8 cellular contexts compared by ENCODE assay signal in the genomic region with DNA sequence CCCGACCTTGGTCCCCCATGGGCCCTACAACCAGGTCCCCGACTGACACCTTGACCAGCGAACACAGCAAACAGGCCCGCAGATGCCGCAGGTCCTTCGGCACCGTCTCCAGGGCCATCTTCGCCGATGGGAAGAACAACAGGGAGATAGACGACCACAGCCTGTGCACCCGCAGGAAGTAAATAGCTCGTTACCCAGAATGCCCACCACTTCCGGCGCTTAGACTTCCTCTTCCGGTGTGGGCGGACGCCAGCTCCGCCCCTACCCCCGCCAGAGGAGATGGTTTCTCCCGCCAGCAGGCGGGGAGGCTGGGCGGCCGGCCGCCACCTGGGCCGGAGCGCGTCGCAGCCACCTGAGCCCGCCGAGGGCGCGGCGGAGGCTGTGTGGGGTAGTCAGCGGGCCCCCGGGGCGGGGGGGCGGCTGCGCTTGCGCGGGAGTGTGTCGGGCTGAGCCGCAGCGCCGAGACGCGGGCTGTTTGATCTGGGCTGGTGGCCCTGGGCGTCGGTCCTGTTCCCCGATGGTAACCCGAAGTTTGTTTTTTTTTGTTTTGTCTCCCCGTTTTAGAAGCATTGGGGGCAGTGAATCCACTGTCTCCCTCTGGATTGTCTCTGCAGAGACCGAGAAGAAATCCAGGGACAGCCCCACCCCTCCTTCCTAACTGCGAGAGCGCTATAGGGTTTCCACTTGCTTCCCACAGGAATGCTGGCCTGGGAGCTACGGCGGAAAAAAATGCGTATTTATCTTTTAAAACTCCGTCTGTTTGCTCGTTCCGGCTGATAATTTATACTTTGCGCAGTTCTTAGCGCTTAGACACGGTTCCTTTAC. TPM values are rescaled to one million over a fixed set of nuclear protein-coding genes. Genes with fewer than 3 reads are reported as not detected.
A peak's percentile ranks its signal among the peaks of the same experiment; 100 is the strongest.
DNase-seq lines count a peak whose midpoint lies in the region; ATAC-seq and TF ChIP-seq lines count a peak whose summit lies in the region.

A gene (minus strand): TSS at position 184 of the 825 bp plus-strand sequence. CDS start 66 bp downstream, at position 118.

- H3K4me1 ChIP-seq in GM23338 (ENCODE audit: insufficient read depth) (peaks cover 11% of the 10 kb centered on the region), Karpas-422 (ENCODE audit: low read length) (peaks cover 22% of the 10 kb centered on the region)
- peaks cover 16 to 31% of the 10 kb centered on the region in 2 donors for H3K4me1 ChIP-seq in naive thymus-derived CD4-positive, alpha-beta T cell (ENCODE audit: control insufficient read depth in 2 of 2, insufficient read depth in 2 of 2, low read length in 2 of 2)

- H3K79me2 ChIP-seq in GM23338 (replicated peaks; ENCODE audit: insufficient read depth) (peaks cover 16% of the 10 kb centered on the region), Karpas-422 (ENCODE audit: low read length) (peaks cover 40% of the 10 kb centered on the region)

- H3F3A ChIP-seq in GM23338 (replicated peaks; ENCODE audit: low read depth), result 0 out of 2 replicates have a peak, but pooled peaks cover 4% of the 10 kb centered on the region

- H3K9me3 ChIP-seq in Karpas-422 (ENCODE audit: low read length), result no peaks in the 10 kb centered on the region
- no peaks in the 10 kb centered on the region for H3K9me3 ChIP-seq in naive thymus-derived CD4-positive, alpha-beta T cell (ENCODE audit: control insufficient read depth in 2 of 3, low read length in 3 of 3)

- peaks cover 10% of the 10 kb centered on the region for H3K4me1 Mint-ChIP-seq in GM23338
- peaks cover 26% of the 10 kb centered on the region for H3K4me1 Mint-ChIP-seq in activated T-helper 17 cell treated with anti-CD3 and anti-CD28 coated beads, Interleukin-2, amount 50 U/mL, for 72 hours
- peaks cover 38 to 73% (median 66%) of the 10 kb centered on the region in 7 donors for H3K4me1 Mint-ChIP-seq in naive thymus-derived CD4-positive, alpha-beta T cell
- peaks cover 26 to 52% of the 10 kb centered on the region in 2 donors for H3K4me1 Mint-ChIP-seq in stimulated activated naive B cell treated with anti-CD40 and anti-IgM and Interleukin-4, amounts not matched to agents 10 μg/mL and 1 μg/mL and 100 μg/mL, for 72 hours

- CTCF ChIA-PET in naive thymus-derived CD4-positive, alpha-beta T cell (lab: Charles Lee), result interaction anchor here (0.6 to 3.0 kb wide), 14 partner anchors 8 to 653 kb away, joined by 3 to 24 read pairs (median 4); a partner anchor contains a TSS

- peaks cover 10% of the 10 kb centered on the region for H3K27me3 Mint-ChIP-seq in GM23338 (ENCODE audit: insufficient read depth, low read depth, poor library complexity)
- no peaks in the 10 kb centered on the region for H3K27me3 Mint-ChIP-seq in activated T-helper 17 cell treated with anti-CD3 and anti-CD28 coated beads, Interleukin-2, amount 50 U/mL, for 72 hours
- no peaks in the 10 kb centered on the region for H3K27me3 Mint-ChIP-seq in naive thymus-derived CD4-positive, alpha-beta T cell
- H3K27me3 Mint-ChIP-seq in stimulated activated naive B cell treated with anti-CD40 and anti-IgM and Interleukin-4, amounts not matched to agents 10 μg/mL and 1 μg/mL and 100 μg/mL, for 72 hours, result no peaks in the 10 kb centered on the region

- H3K27me3 ChIP-seq in GM23338 (ENCODE audit: insufficient read depth) (no peaks in the 10 kb centered on the region), Karpas-422 (ENCODE audit: low read length) (no peaks in the 10 kb centered on the region)
- no peaks in the 10 kb centered on the region for H3K27me3 ChIP-seq in naive thymus-derived CD4-positive, alpha-beta T cell (ENCODE audit: control insufficient read depth in 2 of 2, insufficient read depth in 2 of 2, low read length in 2 of 2)

- H3K4me3 ChIP-seq in GM23338 (peak within 1 kb of the TSS; percentile 100), Karpas-422 (ENCODE audit: low read length) (peak within 1 kb of the TSS; percentile 97)
- H3K4me3 ChIP-seq in naive thymus-derived CD4-positive, alpha-beta T cell (ENCODE audit: low read length), result peak within 1 kb of the TSS; percentile 95

- H3K27ac Mint-ChIP-seq in GM23338, result peak within 1 kb of the TSS; percentile 99
- H3K27ac Mint-ChIP-seq in activated T-helper 17 cell treated with anti-CD3 and anti-CD28 coated beads, Interleukin-2, amount 50 U/mL, for 72 hours, result peak within 1 kb of the TSS; percentile 96
- H3K27ac Mint-ChIP-seq in naive thymus-derived CD4-positive, alpha-beta T cell, result peak within 1 kb of the TSS; percentile 93 to 99 (median 98)
- peak within 1 kb of the TSS; percentile 98 for H3K27ac Mint-ChIP-seq in stimulated activated naive B cell treated with anti-CD40 and anti-IgM and Interleukin-4, amounts not matched to agents 10 μg/mL and 1 μg/mL and 100 μg/mL, for 72 hours

- POLR2A ChIA-PET in naive thymus-derived CD4-positive, alpha-beta T cell (lab: Charles Lee), result interaction anchor here (1.0 to 16.4 kb wide), 20 partner anchors 10 to 279 kb away, joined by 3 to 521 read pairs (median 6); a partner anchor contains a TSS

- H3K36me3 ChIP-seq in GM23338 (ENCODE audit: insufficient read depth) (peaks cover 16% of the 10 kb centered on the region), Karpas-422 (ENCODE audit: insufficient read depth, low read length) (peaks cover 27% of the 10 kb centered on the region)
- H3K36me3 ChIP-seq in naive thymus-derived CD4-positive, alpha-beta T cell (ENCODE audit: control insufficient read depth in 2 of 3, insufficient read depth in 3 of 3, low read length in 3 of 3), result peaks cover 17 to 30% (median 27%) of the 10 kb centered on the region in 3 experiments

- intact Hi-C loops in naive thymus-derived CD4-positive, alpha-beta T cell (cut with micrococcal nuclease), result loop anchor here (1.0 to 2.0 kb wide), 13 partner anchors 8 to 345 kb away; a partner anchor contains a TSS

- 0 out of 2 replicates have a peak, but pooled peaks cover 5% of the 10 kb centered on the region for H4K20me1 ChIP-seq in GM23338 (replicated peaks; ENCODE audit: insufficient read depth)
- H4K20me1 ChIP-seq in Karpas-422 (ENCODE audit: insufficient read depth, low read depth, low read length), result peaks cover 6% of the 10 kb centered on the region; the same call in 1 of the 2 replicates

- peaks cover 35% of the 10 kb centered on the region for H3K36me3 Mint-ChIP-seq in GM23338 (ENCODE audit: low read depth)
- peaks cover 59% of the 10 kb centered on the region for H3K36me3 Mint-ChIP-seq in activated T-helper 17 cell treated with anti-CD3 and anti-CD28 coated beads, Interleukin-2, amount 50 U/mL, for 72 hours (ENCODE audit: low read depth)
- peaks cover 14 to 50% (median 30%) of the 10 kb centered on the region in 5 donors for H3K36me3 Mint-ChIP-seq in naive thymus-derived CD4-positive, alpha-beta T cell
- peaks cover 25 to 47% of the 10 kb centered on the region in 2 donors for H3K36me3 Mint-ChIP-seq in stimulated activated naive B cell treated with anti-CD40 and anti-IgM and Interleukin-4, amounts not matched to agents 10 μg/mL and 1 μg/mL and 100 μg/mL, for 72 hours

- ATAC-seq in GM23338, result peak; percentile 94
- peak; percentile 93 for ATAC-seq in activated T-helper 17 cell treated with anti-CD3 and anti-CD28 coated beads, Interleukin-2, amount 50 U/mL, for 72 hours (replicated peaks)
- peak; percentile 98 for ATAC-seq in naive thymus-derived CD4-positive, alpha-beta T cell
- peak; percentile 93 to 95 for ATAC-seq in stimulated activated naive B cell treated with anti-CD40 and anti-IgM and Interleukin-4, amounts not matched to agents 10 μg/mL and 1 μg/mL and 100 μg/mL, for 72 hours (replicated peaks)

- H2AFZ ChIP-seq in GM23338 (peak within 1 kb of the TSS; percentile 87), Karpas-422 (ENCODE audit: low read length) (no peak within 1 kb of the TSS)

- H3K9me3 Mint-ChIP-seq in GM23338, result no peaks in the 10 kb centered on the region
- no peaks in the 10 kb centered on the region for H3K9me3 Mint-ChIP-seq in activated T-helper 17 cell treated with anti-CD3 and anti-CD28 coated beads, Interleukin-2, amount 50 U/mL, for 72 hours
- peaks cover 0 to 4% (median 0%) of the 10 kb centered on the region in 11 donors for H3K9me3 Mint-ChIP-seq in naive thymus-derived CD4-positive, alpha-beta T cell
- no peaks in the 10 kb centered on the region for H3K9me3 Mint-ChIP-seq in stimulated activated naive B cell treated with anti-CD40 and anti-IgM and Interleukin-4, amounts not matched to agents 10 μg/mL and 1 μg/mL and 100 μg/mL, for 72 hours

- H3K4me2 ChIP-seq in GM23338, result peak within 1 kb of the TSS; percentile 92
- peak within 1 kb of the TSS; percentile 97 for H3K4me2 ChIP-seq in Karpas-422 (ENCODE audit: low read depth, low read length, poor library complexity, severe bottlenecking)

- peak within 1 kb of the TSS; percentile 97 for H3K27ac ChIP-seq in GM23338 (ENCODE audit: low read depth)
- peak within 1 kb of the TSS; percentile 78 for H3K27ac ChIP-seq in Karpas-422 (ENCODE audit: low read length)
- peak within 1 kb of the TSS; percentile 85 for H3K27ac ChIP-seq in naive thymus-derived CD4-positive, alpha-beta T cell (ENCODE audit: low read depth, low read length)

- H3K9ac ChIP-seq in Karpas-422 (ENCODE audit: low read length), result peak within 1 kb of the TSS; percentile 96

- DNase-seq in EH (ENCODE audit: low read depth) (peak; percentile 91), GM23338 (ENCODE audit: low spot score) (peak; percentile 96), Karpas-422 (peak; percentile 98), RPMI7951 (ENCODE audit: low read depth) (peak; percentile 91), fibroblast of gingiva (ENCODE audit: low read depth) (peak; percentile 92)
- peak; percentile 83 to 93 (median 92) for DNase-seq in naive thymus-derived CD4-positive, alpha-beta T cell
- DNase-seq in stimulated activated naive B cell treated with anti-CD40 and anti-IgM and Interleukin-4, amounts not matched to agents 10 μg/mL and 1 μg/mL and 100 μg/mL, for 72 hours, result peak; percentile 91

- H3K4me3 Mint-ChIP-seq in GM23338, result peak within 1 kb of the TSS; percentile 100
- peak within 1 kb of the TSS; percentile 98 for H3K4me3 Mint-ChIP-seq in activated T-helper 17 cell treated with anti-CD3 and anti-CD28 coated beads, Interleukin-2, amount 50 U/mL, for 72 hours
- peak within 1 kb of the TSS; percentile 97 to 100 (median 99) for H3K4me3 Mint-ChIP-seq in naive thymus-derived CD4-positive, alpha-beta T cell
- peak within 1 kb of the TSS; percentile 99 to 100 for H3K4me3 Mint-ChIP-seq in stimulated activated naive B cell treated with anti-CD40 and anti-IgM and Interleukin-4, amounts not matched to agents 10 μg/mL and 1 μg/mL and 100 μg/mL, for 72 hours

- no peaks in the 10 kb centered on the region for H3K9me2 ChIP-seq in GM23338 (ENCODE audit: insufficient read depth)
- no peaks in the 10 kb centered on the region for H3K9me2 ChIP-seq in Karpas-422 (replicated peaks; ENCODE audit: insufficient read depth, low read length)

- TF ChIP-seq CTCF in GM23338 (conservative IDR thresholded peaks at IDR 0.05; ENCODE audit: low read depth in 2 of 2), result no peak

RNA-seq across cellular contexts. Expression of the gene that starts here (rescaled TPM):
- total RNA-seq in GM23338 (2014; rRNA removed; shearing (Covaris generic)), result 82.2 and 87.0 TPM in 2 replicates
- polyA plus RNA-seq in GM23338 (2016; fragmentation: Nextera tagmentation; extraction: Ambion mirVana), result 73.9 and 83.7 TPM in 2 replicates
- total RNA-seq in Karpas-422 (2014; rRNA removed; shearing (Covaris generic); ENCODE audit: low replicate concordance), result 50.2 and 64.7 TPM in 2 replicates
- total RNA-seq in RPMI7951 (2014; rRNA removed; shearing (Covaris generic)), result 61.0 and 61.4 TPM in 2 replicates
- total RNA-seq in activated T-helper 17 cell treated with anti-CD3 and anti-CD28 coated beads, Interleukin-2, amount 50 U/mL, for 72 hours, result 100 to 1,000 TPM; 117 to 147 TPM
- total RNA-seq in naive thymus-derived CD4-positive, alpha-beta T cell, result 10 to 100 TPM; 36.0 to 75.6 (median 62.3) TPM
- polyA plus RNA-seq in naive thymus-derived CD4-positive, alpha-beta T cell, result 10 to 100 TPM; 69.4 to 91.7 TPM

Comparison
In these comparisons a context has a peak if more than half of its experiments do, and no peak if none do; other contexts are left out.
1. Peak in every context shown above with its lines: DNase-seq, ATAC-seq, H3K4me3 ChIP-seq and H3K27ac ChIP-seq.